ENCODE assay signal across 15 cellular contexts in genomic region chr19:4654437-4655361, GRCh38. TPM values are rescaled to one million over a fixed set of nuclear protein-coding genes. Genes with fewer than 3 reads are reported as not detected.
DNase-seq lines count a peak whose midpoint lies in the region; ATAC-seq, FAIRE-seq and TF ChIP-seq lines count a peak whose summit lies in the region.
"Had no signal": no experiment of that assay in that cellular context is flagged by ENCODE, and none has a peak within 500 bp of the region (broad histone marks: within the 10 kb centered on the region; RNA-seq: fewer than 3 reads in every experiment).

No MANE protein-coding gene starts in this region.

- no peaks in the 10 kb centered on the region for H4K20me1 ChIP-seq in PC-3 (ENCODE audit: low read length)

- no peak for FAIRE-seq in H54 (lab: Jason Lieb, UNC)
- FAIRE-seq: colon, islet of Langerhans had no signal

- H3K9me3 Mint-ChIP-seq in activated naive CD4-positive, alpha-beta T cell treated with anti-CD3 and anti-CD28 coated beads for 36 hours: no peaks in the 10 kb centered on the region
- H3K9me3 Mint-ChIP-seq in activated naive CD4-positive, alpha-beta T cell treated with anti-CD3 and anti-CD28 coated beads, Interleukin-2, amount 50 U/mL, for 72 hours: no peaks in the 10 kb centered on the region
- H3K9me3 Mint-ChIP-seq in stimulated activated effector memory CD8-positive, alpha-beta T cell treated with anti-CD3 and anti-CD28 coated beads, Interleukin-12 subunit alpha, Interleukin-12 subunit beta, amount 100 ng/mL, for 72 hours: no peaks in the 10 kb centered on the region
- H3K9me3 Mint-ChIP-seq: activated CD4-positive, alpha-beta T cell treated with anti-CD3 and anti-CD28 coated beads, Interleukin-2, amount 10 ng/mL, durations not matched to agents 7 days and 5 days had no signal

- H3K27ac Mint-ChIP-seq in activated naive CD4-positive, alpha-beta T cell treated with anti-CD3 and anti-CD28 coated beads for 36 hours: peak overlapping the region; percentile 11
- H3K27ac Mint-ChIP-seq in activated naive CD4-positive, alpha-beta T cell treated with anti-CD3 and anti-CD28 coated beads, Interleukin-2, amount 50 U/mL, for 72 hours: no peak overlapping the region
- peak overlapping the region; percentile 17 for H3K27ac Mint-ChIP-seq in stimulated activated effector memory CD8-positive, alpha-beta T cell treated with anti-CD3 and anti-CD28 coated beads, Interleukin-12 subunit alpha, Interleukin-12 subunit beta, amount 100 ng/mL, for 72 hours
- H3K27ac Mint-ChIP-seq: activated CD4-positive, alpha-beta T cell treated with anti-CD3 and anti-CD28 coated beads, Interleukin-2, amount 10 ng/mL, durations not matched to agents 7 days and 5 days had no signal

- H3K9me3 ChIP-seq in PC-3 (ENCODE audit: low read length): no peaks in the 10 kb centered on the region

- H3K4me3 ChIP-seq in PC-3 (ENCODE audit: low read length): no peak overlapping the region
- H3K4me3 ChIP-seq in fibroblast of villous mesenchyme (ENCODE audit: low read depth, low read length): no peak overlapping the region

- H3K27me3 ChIP-seq in PC-3 (ENCODE audit: low read length): no peaks in the 10 kb centered on the region

- POLR2A ChIA-PET in PC-3 (lab: Charles Lee; ENCODE audit: unreplicated experiment): no interaction called here

- no peaks in the 10 kb centered on the region for H3K4me1 Mint-ChIP-seq in activated naive CD4-positive, alpha-beta T cell treated with anti-CD3 and anti-CD28 coated beads for 36 hours (ENCODE audit: low read depth)
- no peaks in the 10 kb centered on the region for H3K4me1 Mint-ChIP-seq in stimulated activated effector memory CD8-positive, alpha-beta T cell treated with anti-CD3 and anti-CD28 coated beads, Interleukin-12 subunit alpha, Interleukin-12 subunit beta, amount 100 ng/mL, for 72 hours

- no peak for DNase-seq in activated naive CD4-positive, alpha-beta T cell treated with anti-CD3 and anti-CD28 coated beads for 36 hours
- no peak for DNase-seq in activated naive CD4-positive, alpha-beta T cell treated with anti-CD3 and anti-CD28 coated beads, Interleukin-2, amount 50 U/mL, for 72 hours (ENCODE audit: low spot score in 2 of 2)
- DNase-seq in PC-3: no peak
- peak; percentile 11 for DNase-seq in fibroblast of villous mesenchyme (ENCODE audit: low read depth)
- DNase-seq in stimulated activated effector memory CD8-positive, alpha-beta T cell treated with anti-CD3 and anti-CD28 coated beads, Interleukin-12 subunit alpha, Interleukin-12 subunit beta, amount 100 ng/mL, for 72 hours (ENCODE audit: low spot score in 2 of 2): no peak
- no peak for DNase-seq in NCI-H2081 treated with DMSO at 0.1 percent for 48 hours (lab: John Stamatoyannopoulos, UW)
- no peak for DNase-seq in H54 (ENCODE audit: insufficient read length, low spot score)
- DNase-seq: activated CD4-positive, alpha-beta T cell treated with anti-CD3 and anti-CD28 coated beads, Interleukin-2, amount 10 ng/mL, durations not matched to agents 7 days and 5 days; activated naive CD4-positive, alpha-beta T cell; NCI-H187; NCI-H82; stimulated activated CD8-positive, alpha-beta memory T cell treated with anti-CD3 and anti-CD28 coated beads, Interleukin-4, amount 100 ng/mL, for 48 hours had no signal

- intact Hi-C loops in activated naive CD4-positive, alpha-beta T cell treated with anti-CD3 and anti-CD28 coated beads for 36 hours (cut with micrococcal nuclease): no loop called here
- intact Hi-C loops in PC-3 (cut with micrococcal nuclease): no loop called here

- no peaks in the 10 kb centered on the region for H3K79me2 ChIP-seq in PC-3 (ENCODE audit: low read length)

- no peaks in the 10 kb centered on the region for H3K4me1 ChIP-seq in PC-3 (ENCODE audit: insufficient read depth, low read length)

- H3K36me3 ChIP-seq in PC-3 (ENCODE audit: low read depth, low read length): peaks cover 28% of the 10 kb centered on the region

- ATAC-seq in activated naive CD4-positive, alpha-beta T cell treated with anti-CD3 and anti-CD28 coated beads, Interleukin-2, amount 50 U/mL, for 72 hours: no peak
- ATAC-seq in PC-3: no peak
- no peak for ATAC-seq in stimulated activated effector memory CD8-positive, alpha-beta T cell treated with anti-CD3 and anti-CD28 coated beads, Interleukin-12 subunit alpha, Interleukin-12 subunit beta, amount 100 ng/mL, for 72 hours
- ATAC-seq in HG03095 (IDR thresholded peaks at IDR 0.05; ENCODE audit: unreplicated experiment): no peak

- BruUV-seq in PC-3 (replicated peaks; lab: Mats Ljungman, UMichigan): TSS peak; percentile 36

- peaks cover 12% of the 10 kb centered on the region for H3K36me3 Mint-ChIP-seq in activated naive CD4-positive, alpha-beta T cell treated with anti-CD3 and anti-CD28 coated beads for 36 hours (ENCODE audit: low read depth)
- no peaks in the 10 kb centered on the region for H3K36me3 Mint-ChIP-seq in activated naive CD4-positive, alpha-beta T cell treated with anti-CD3 and anti-CD28 coated beads, Interleukin-2, amount 50 U/mL, for 72 hours
- peaks cover 78% of the 10 kb centered on the region for H3K36me3 Mint-ChIP-seq in stimulated activated effector memory CD8-positive, alpha-beta T cell treated with anti-CD3 and anti-CD28 coated beads, Interleukin-12 subunit alpha, Interleukin-12 subunit beta, amount 100 ng/mL, for 72 hours

- no peaks in the 10 kb centered on the region for H3F3A ChIP-seq in PC-3 (ENCODE audit: low read length, unreplicated experiment)

- no peak overlapping the region for H3K27ac ChIP-seq in PC-3 (ENCODE audit: low read length)

- no peak overlapping the region for H3K4me3 Mint-ChIP-seq in activated naive CD4-positive, alpha-beta T cell treated with anti-CD3 and anti-CD28 coated beads for 36 hours
- no peak overlapping the region for H3K4me3 Mint-ChIP-seq in stimulated activated effector memory CD8-positive, alpha-beta T cell treated with anti-CD3 and anti-CD28 coated beads, Interleukin-12 subunit alpha, Interleukin-12 subunit beta, amount 100 ng/mL, for 72 hours
- H3K4me3 Mint-ChIP-seq: activated CD4-positive, alpha-beta T cell treated with anti-CD3 and anti-CD28 coated beads, Interleukin-2, amount 10 ng/mL, durations not matched to agents 7 days and 5 days had no signal

- no peak overlapping the region for H3K4me2 ChIP-seq in PC-3 (ENCODE audit: low read length)

- H3K9ac ChIP-seq in PC-3 (ENCODE audit: low read length): no peak overlapping the region

- no peak for TF ChIP-seq POLR2A in H54 (IDR thresholded peaks at IDR 0.05; ENCODE audit: low read depth, low read length)

- TF ChIP-seq CTCF in PC-3 (conservative IDR thresholded peaks at IDR 0.05; ENCODE audit: low read depth, low read length): no peak
- no peak for TF ChIP-seq CTCF in fibroblast of villous mesenchyme (IDR thresholded peaks at IDR 0.05; ENCODE audit: insufficient read depth, low read depth, low read length)

- H3K9me2 ChIP-seq in PC-3 (replicated peaks; ENCODE audit: low read length): no peaks in the 10 kb centered on the region

- H3K27me3 Mint-ChIP-seq in activated naive CD4-positive, alpha-beta T cell treated with anti-CD3 and anti-CD28 coated beads for 36 hours (ENCODE audit: low read depth): no peaks in the 10 kb centered on the region
- H3K27me3 Mint-ChIP-seq: activated CD4-positive, alpha-beta T cell treated with anti-CD3 and anti-CD28 coated beads, Interleukin-2, amount 10 ng/mL, durations not matched to agents 7 days and 5 days had no signal

- CTCF ChIA-PET in activated naive CD4-positive, alpha-beta T cell treated with anti-CD3 and anti-CD28 coated beads for 36 hours (lab: Charles Lee): no interaction called here
- CTCF ChIA-PET in PC-3 (lab: Charles Lee): interaction anchor here (0.6 kb wide), 1 partner anchor 17 kb away, joined by 11 read pairs; no protein-coding TSS in a partner anchor

- no peak overlapping the region for H2AFZ ChIP-seq in PC-3 (ENCODE audit: low read length)

RNA-seq across cellular contexts. Expression of gene TNFAIP8L1, which starts 15.4 kb away (rescaled TPM):
- 10 to 100 TPM; 19.9 to 20.4 TPM for total RNA-seq in activated naive CD4-positive, alpha-beta T cell treated with anti-CD3 and anti-CD28 coated beads for 36 hours
- 10 to 100 TPM; 25.9 to 31.3 TPM for total RNA-seq in activated naive CD4-positive, alpha-beta T cell treated with anti-CD3 and anti-CD28 coated beads, Interleukin-2, amount 50 U/mL, for 72 hours
- total RNA-seq in PC-3 (2014; rRNA removed) (8.3 and 12.0 TPM in 2 replicates), fibroblast of villous mesenchyme (4.2 and 4.3 TPM in 2 replicates)

RNA-seq across cellular contexts. Expression of gene MYDGF, which starts 15.4 kb away (rescaled TPM):
- 10 to 100 TPM; 43.5 to 45.5 TPM for total RNA-seq in activated naive CD4-positive, alpha-beta T cell treated with anti-CD3 and anti-CD28 coated beads for 36 hours
- total RNA-seq in activated naive CD4-positive, alpha-beta T cell treated with anti-CD3 and anti-CD28 coated beads, Interleukin-2, amount 50 U/mL, for 72 hours: 10 to 100 TPM; 40.2 to 48.5 TPM
- total RNA-seq in PC-3 (2014; rRNA removed) (426 and 474 TPM in 2 replicates), fibroblast of villous mesenchyme (179 and 205 TPM in 2 replicates)

Comparison
In these comparisons a context has a peak if more than half of its experiments do, and no peak if none do; other contexts are left out.
1. H3K27ac Mint-ChIP-seq: peak in activated naive CD4-positive, alpha-beta T cell treated with anti-CD3 and anti-CD28 coated beads for 36 hours (single experiment) and stimulated activated effector memory CD8-positive, alpha-beta T cell treated with anti-CD3 and anti-CD28 coated beads, Interleukin-12 subunit alpha, Interleukin-12 subunit beta, amount 100 ng/mL, for 72 hours (single experiment); none in activated naive CD4-positive, alpha-beta T cell treated with anti-CD3 and anti-CD28 coated beads, Interleukin-2, amount 50 U/mL, for 72 hours (0 of 2).